ENCODE assay signal across 8 cellular contexts in genomic region chr12:8045952-8046944, GRCh38. TPM values are rescaled to one million over a fixed set of nuclear protein-coding genes. Genes with fewer than 3 reads are reported as not detected.
DNase-seq lines count a peak whose midpoint lies in the region; ATAC-seq and TF ChIP-seq lines count a peak whose summit lies in the region.

No MANE protein-coding gene starts in this region.

- peaks cover 48% of the 10 kb centered on the region for H3K36me3 Mint-ChIP-seq in activated CD8-positive, alpha-beta T cell treated with anti-CD3 and anti-CD28 coated beads for 36 hours (ENCODE audit: low read depth)
- peaks cover 85% of the 10 kb centered on the region for H3K36me3 Mint-ChIP-seq in effector memory CD8-positive, alpha-beta T cell (ENCODE audit: insufficient read depth)
- H3K36me3 Mint-ChIP-seq in memory B cell = peaks cover 37% of the 10 kb centered on the region

- peak; percentile 94 for TF ChIP-seq CTCF in C4-2B (conservative IDR thresholded peaks at IDR 0.05)
- peak; percentile 90 for TF ChIP-seq CTCF in activated CD8-positive, alpha-beta T cell treated with anti-CD3 and anti-CD28 coated beads for 36 hours (IDR thresholded peaks at IDR 0.05)

- peak; percentile 68 for DNase-seq in HCEC 1CT
- DNase-seq in NCI-H748 treated with DMSO at 0.1 percent for 48 hours (lab: John Stamatoyannopoulos, UW) = peak; percentile 35
- DNase-seq in activated CD8-positive, alpha-beta T cell treated with anti-CD3 and anti-CD28 coated beads for 36 hours = peak; percentile 92
- peak; percentile 77 to 80 (median 77) for DNase-seq in effector memory CD8-positive, alpha-beta T cell
- peak; percentile 67 to 72 for DNase-seq in memory B cell (ENCODE audit: low spot score in 2 of 2)
- DNase-seq in stimulated activated CD8-positive, alpha-beta memory T cell treated with anti-CD3 and anti-CD28 coated beads, Interleukin-15, amount 100 ng/mL, for 48 hours (ENCODE audit: low read depth in 2 of 2) = peak; percentile 54 to 58

- peaks cover 15% of the 10 kb centered on the region for H3K4me1 Mint-ChIP-seq in activated CD8-positive, alpha-beta T cell treated with anti-CD3 and anti-CD28 coated beads for 36 hours (ENCODE audit: low read depth)
- peaks cover 3 to 8% of the 10 kb centered on the region in 2 donors for H3K4me1 Mint-ChIP-seq in effector memory CD8-positive, alpha-beta T cell (ENCODE audit: low read depth in 2 of 2)
- H3K4me1 Mint-ChIP-seq in memory B cell = peaks cover 6% of the 10 kb centered on the region

- no peak overlapping the region for H3K27ac ChIP-seq in C4-2B

- no peaks in the 10 kb centered on the region for H3K27me3 Mint-ChIP-seq in activated CD8-positive, alpha-beta T cell treated with anti-CD3 and anti-CD28 coated beads for 36 hours
- no peaks in the 10 kb centered on the region for H3K27me3 Mint-ChIP-seq in effector memory CD8-positive, alpha-beta T cell
- H3K27me3 Mint-ChIP-seq in memory B cell = no peaks in the 10 kb centered on the region

- intact Hi-C loops in activated CD8-positive, alpha-beta T cell treated with anti-CD3 and anti-CD28 coated beads for 36 hours (cut with micrococcal nuclease) = loop anchor here (1.0 kb wide), 1 partner anchor 32 kb away; no protein-coding TSS in a partner anchor

- peak; percentile 82 for ATAC-seq in activated CD8-positive, alpha-beta T cell treated with anti-CD3 and anti-CD28 coated beads for 36 hours
- peak; percentile 89 for ATAC-seq in effector memory CD8-positive, alpha-beta T cell (replicated peaks)
- peak; percentile 80 for ATAC-seq in memory B cell (ENCODE audit: low read depth)
- ATAC-seq in HG03139 (IDR thresholded peaks at IDR 0.05; ENCODE audit: unreplicated experiment) = no peak

- CTCF ChIA-PET in activated CD8-positive, alpha-beta T cell treated with anti-CD3 and anti-CD28 coated beads for 36 hours (lab: Charles Lee) = interaction anchor here (0.6 to 13.1 kb wide), 24 partner anchors 8 to 191 kb away, joined by 3 to 269 read pairs (median 4); partner anchors contain the start of genes C3AR1, FOXJ2 and NECAP1

- POLR2A ChIA-PET in activated CD8-positive, alpha-beta T cell treated with anti-CD3 and anti-CD28 coated beads for 36 hours (lab: Charles Lee) = interaction anchor here (0.7 kb wide), 1 partner anchor 10 kb away, joined by 3 read pairs; no protein-coding TSS in a partner anchor

- no peak overlapping the region for H3K4me3 Mint-ChIP-seq in activated CD8-positive, alpha-beta T cell treated with anti-CD3 and anti-CD28 coated beads for 36 hours
- no peak overlapping the region for H3K4me3 Mint-ChIP-seq in effector memory CD8-positive, alpha-beta T cell
- no peak overlapping the region for H3K4me3 Mint-ChIP-seq in memory B cell

- H3K9me3 Mint-ChIP-seq in activated CD8-positive, alpha-beta T cell treated with anti-CD3 and anti-CD28 coated beads for 36 hours = no peaks in the 10 kb centered on the region
- H3K9me3 Mint-ChIP-seq in effector memory CD8-positive, alpha-beta T cell = no peaks in the 10 kb centered on the region
- H3K9me3 Mint-ChIP-seq in memory B cell = no peaks in the 10 kb centered on the region

- no peak overlapping the region for H3K27ac Mint-ChIP-seq in activated CD8-positive, alpha-beta T cell treated with anti-CD3 and anti-CD28 coated beads for 36 hours
- H3K27ac Mint-ChIP-seq in effector memory CD8-positive, alpha-beta T cell = no peak overlapping the region
- H3K27ac Mint-ChIP-seq in memory B cell = no peak overlapping the region

RNA-seq across cellular contexts. Expression of gene FOXJ2, which starts 13.7 kb away (rescaled TPM):
- 10 to 100 TPM; 11.1 to 12.8 TPM for total RNA-seq in activated CD8-positive, alpha-beta T cell treated with anti-CD3 and anti-CD28 coated beads for 36 hours

RNA-seq across cellular contexts. Expression of gene C3AR1, which starts 19.9 kb away (rescaled TPM):
- total RNA-seq in activated CD8-positive, alpha-beta T cell treated with anti-CD3 and anti-CD28 coated beads for 36 hours = 1 to 10 TPM; 1.1 to 1.4 TPM

RNA-seq across cellular contexts. Expression of gene NECAP1, which starts 35.8 kb away (rescaled TPM):
- total RNA-seq in activated CD8-positive, alpha-beta T cell treated with anti-CD3 and anti-CD28 coated beads for 36 hours = 10 to 100 TPM; 26.7 to 29.6 TPM

Comparison
In these comparisons a context has a peak if more than half of its experiments do, and no peak if none do; other contexts are left out.
1. DNase-seq: peak in every context shown above with its lines; median percentile 92 in activated CD8-positive, alpha-beta T cell treated with anti-CD3 and anti-CD28 coated beads for 36 hours; 77 in effector memory CD8-positive, alpha-beta T cell; 70 in memory B cell; 68 in HCEC 1CT; 56 in stimulated activated CD8-positive, alpha-beta memory T cell treated with anti-CD3 and anti-CD28 coated beads, Interleukin-15, amount 100 ng/mL, for 48 hours; 35 in NCI-H748 treated with DMSO at 0.1 percent for 48 hours.